Comparison of ENCODE assay signal across 9 cellular contexts in the genomic region with DNA sequence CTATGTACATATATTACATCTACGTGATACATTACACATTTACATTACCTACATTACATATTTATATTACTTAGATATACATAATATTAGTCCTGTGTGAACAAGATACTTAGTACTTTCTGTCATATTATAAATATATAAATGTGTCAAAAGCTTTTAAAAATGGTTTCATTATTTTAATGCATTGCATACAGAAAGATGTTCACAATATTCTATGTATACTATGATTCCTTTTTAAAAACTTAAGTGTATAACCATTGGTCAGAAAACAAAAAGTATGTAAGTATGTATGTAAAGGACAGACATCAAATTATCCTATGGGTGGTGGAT. TPM values are rescaled to one million over a fixed set of nuclear protein-coding genes. Genes with fewer than 3 reads are reported as not detected.
A peak's percentile ranks its signal among the peaks of the same experiment; 100 is the strongest.
DNase-seq lines count a peak whose midpoint lies in the region; ATAC-seq and TF ChIP-seq lines count a peak whose summit lies in the region.
"Had no signal": no experiment of that assay in that cellular context is flagged by ENCODE, and none has a peak within 500 bp of the region (broad histone marks: within the 10 kb centered on the region; RNA-seq: fewer than 3 reads in every experiment).

No MANE protein-coding gene starts in this region.

- intact Hi-C loops in psoas muscle (cut with DNase I), result no loop called here

- peak overlapping the region; percentile 67 for H3K4me2 ChIP-seq in DOHH2 (ENCODE audit: low read length)

- peaks cover 30% of the 10 kb centered on the region for H3K79me2 ChIP-seq in DOHH2 (ENCODE audit: control insufficient read depth, low read length)

- peak overlapping the region; percentile 47; the same call in 1 of the 2 replicates for H3K27ac ChIP-seq in DOHH2 (ENCODE audit: low read depth, low read length)
- H3K27ac ChIP-seq in RWPE2 (ENCODE audit: poor library complexity, severe bottlenecking), result no peak overlapping the region
- peak overlapping the region; percentile 83 for H3K27ac ChIP-seq in psoas muscle

- WGBS in psoas muscle, 3 donors, result 0% methylated on average over 1 of the region's 1 CpG

- DNase-seq in RWPE2 (ENCODE audit: low spot score), result no peak
- no peak for DNase-seq in epithelial cell of proximal tubule (ENCODE audit: low read depth)
- no peak for DNase-seq in psoas muscle
- no peak for DNase-seq in HuH-7.5 (ENCODE audit: low spot score)
- no peak for DNase-seq in GDM1 (lab: John Stamatoyannopoulos, UW)
- DNase-seq in NCI-H1092 (lab: John Stamatoyannopoulos, UW), result no peak
- no peak for DNase-seq in kidney tubule cell (ENCODE audit: low spot score)

- H3K4me1 ChIP-seq in DOHH2 (ENCODE audit: control insufficient read depth, low read length) (peaks cover 16% of the 10 kb centered on the region), RWPE2 (ENCODE audit: insufficient read depth, poor library complexity, severe bottlenecking) (peaks cover 11% of the 10 kb centered on the region), psoas muscle (peaks cover 19% of the 10 kb centered on the region)

- no peaks in the 10 kb centered on the region for H3K9me2 ChIP-seq in DOHH2 (replicated peaks; ENCODE audit: control insufficient read depth, low read length)

- H3K9me3 ChIP-seq in DOHH2 (ENCODE audit: control insufficient read depth, insufficient read depth, low read length) (no peaks in the 10 kb centered on the region), RWPE2 (ENCODE audit: severe bottlenecking) (no peaks in the 10 kb centered on the region), psoas muscle (no peaks in the 10 kb centered on the region)

- peaks cover 12% of the 10 kb centered on the region; the same call in 1 of the 2 replicates for H3K36me3 ChIP-seq in DOHH2 (ENCODE audit: control insufficient read depth, low read length)
- peaks cover 17% of the 10 kb centered on the region for H3K36me3 ChIP-seq in RWPE2 (ENCODE audit: low read depth)
- H3K36me3 ChIP-seq in psoas muscle (ENCODE audit: insufficient read depth in 1 of 2, low read depth in 1 of 2), result peaks cover 2 to 20% of the 10 kb centered on the region in 2 donors

- H3F3A ChIP-seq in DOHH2 (ENCODE audit: control insufficient read depth, insufficient read depth), result no peaks in the 10 kb centered on the region

- ATAC-seq in RWPE2 (ENCODE audit: low read depth) (no peak), psoas muscle (no peak)

- no peaks in the 10 kb centered on the region for H4K20me1 ChIP-seq in DOHH2 (ENCODE audit: control insufficient read depth, insufficient read depth, low read depth, low read length)

- H3K27me3 ChIP-seq in DOHH2 (ENCODE audit: control insufficient read depth, low read length) (peaks cover 3% of the 10 kb centered on the region; the same call in 1 of the 2 replicates), RWPE2 (ENCODE audit: insufficient read depth, poor library complexity, severe bottlenecking) (no peaks in the 10 kb centered on the region), psoas muscle (ENCODE audit: insufficient read depth in 3 of 3, low read length in 2 of 3) (no peaks in the 10 kb centered on the region)

- H3K4me3 ChIP-seq in DOHH2 (ENCODE audit: low read length) (peak overlapping the region; percentile 77), RWPE2 (ENCODE audit: severe bottlenecking) (peak overlapping the region; percentile 63), epithelial cell of proximal tubule (ENCODE audit: low read depth, low read length) (peak overlapping the region; percentile 99), psoas muscle (peak overlapping the region; percentile 75)

- TF ChIP-seq CTCF in DOHH2 (IDR thresholded peaks at IDR 0.05; ENCODE audit: low read depth, low read length, poor library complexity, severe bottlenecking), result no peak
- peak; percentile 76 for TF ChIP-seq CTCF in RWPE2 (IDR thresholded peaks at IDR 0.05; ENCODE audit: poor library complexity, severe bottlenecking)
- TF ChIP-seq CTCF in epithelial cell of proximal tubule (conservative IDR thresholded peaks at IDR 0.05; ENCODE audit: low read depth, low read length), result no peak
- TF ChIP-seq CTCF in psoas muscle (IDR thresholded peaks at IDR 0.05), result no peak

RNA-seq across cellular contexts. Expression of a gene that starts 0.6 kb away (rescaled TPM):
- 16.3 and 25.7 TPM in 2 replicates for total RNA-seq in epithelial cell of proximal tubule
- 10 to 100 TPM; 10.8 to 17.5 (median 16.7) TPM for total RNA-seq in psoas muscle
- polyA plus RNA-seq in psoas muscle, result 10 to 100 TPM; 11.7 to 26.6 (median 13.2) TPM

RNA-seq across cellular contexts. Expression of a gene that starts 5.5 kb away (rescaled TPM):
- not detected in 2 replicates for total RNA-seq in epithelial cell of proximal tubule
- total RNA-seq in psoas muscle, result not detected
- polyA plus RNA-seq in psoas muscle, result not detected
- polyA plus RNA-seq: esophagus had no signal
